In the genomic region with DNA sequence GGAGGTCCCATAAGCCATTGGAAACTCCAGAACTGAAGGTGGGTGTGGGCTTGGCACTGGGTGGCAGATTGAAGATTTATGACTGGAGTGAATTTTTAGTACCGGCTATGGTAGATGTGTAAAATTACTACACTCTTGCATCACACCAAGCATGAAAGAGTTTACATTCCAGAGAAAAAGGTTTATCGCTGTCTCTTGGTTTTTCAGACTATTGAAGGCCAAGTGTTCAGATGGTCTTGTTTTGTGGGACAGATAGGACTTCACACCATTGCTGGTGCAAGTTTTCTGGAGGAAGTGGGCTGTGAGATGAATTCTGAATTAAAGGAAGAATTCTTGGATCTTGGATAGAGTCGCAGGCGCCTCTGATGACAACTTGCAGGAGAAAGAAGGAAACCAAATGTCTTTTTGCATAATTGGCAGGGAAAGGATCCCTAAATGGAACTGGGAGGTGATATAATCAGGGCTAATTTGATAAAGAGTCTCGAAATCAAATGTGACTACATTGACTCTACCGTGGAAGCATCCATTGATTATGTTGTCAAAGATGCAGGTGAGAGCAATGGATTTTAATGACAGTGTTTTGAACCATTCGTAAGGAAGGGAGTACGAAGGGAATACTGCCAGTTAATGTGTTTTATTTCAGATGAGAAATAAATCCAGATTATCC, we compare ENCODE assay signal across 1 cellular context.
A peak's percentile ranks its signal among the peaks of the same experiment; 100 is the strongest.
TF ChIP-seq lines count a peak whose summit lies in the region.

No MANE protein-coding gene starts in this region.

TF ChIP-seq in K562, 482 proteins besides CTCF, POLR2A, EP300 and RAD21 (continued from another document and continues in another):
- TF ChIP-seq GATA2 (CRISPR knock-in tag; IDR thresholded peaks at IDR 0.05): no peak
- TF ChIP-seq ETV1 (tag; conservative IDR thresholded peaks at IDR 0.05; ENCODE audit: low read depth): peak; percentile 8; the same call in 1 of the 2 replicates
- TF ChIP-seq TCF3 (CRISPR knock-in tag; IDR thresholded peaks at IDR 0.05): no peak
- TF ChIP-seq, protein P1, sequence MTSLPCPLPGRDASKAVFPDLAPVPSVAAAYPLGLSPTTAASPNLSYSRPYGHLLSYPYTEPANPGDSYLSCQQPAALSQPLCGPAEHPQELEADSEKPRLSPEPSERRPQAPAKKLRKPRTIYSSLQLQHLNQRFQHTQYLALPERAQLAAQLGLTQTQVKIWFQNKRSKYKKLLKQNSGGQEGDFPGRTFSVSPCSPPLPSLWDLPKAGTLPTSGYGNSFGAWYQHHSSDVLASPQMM (CRISPR knock-in tag; IDR thresholded peaks at IDR 0.05): no peak
- no peak for TF ChIP-seq ZNF24 (IDR thresholded peaks at IDR 0.05)
- TF ChIP-seq STAT5A (IDR thresholded peaks at IDR 0.05; ENCODE audit: borderline replicate concordance, low read length): no peak
- TF ChIP-seq PHB (CRISPR knock-in tag; IDR thresholded peaks at IDR 0.05): no peak
- no peak for TF ChIP-seq MAZ (CRISPR knock-in tag; conservative IDR thresholded peaks at IDR 0.05 in 1 of 2, IDR thresholded peaks at IDR 0.05 in 1 of 2)
- no peak for TF ChIP-seq ZNF282 (CRISPR knock-in tag; IDR thresholded peaks at IDR 0.05)
- TF ChIP-seq ZNF212 (CRISPR knock-in tag; IDR thresholded peaks at IDR 0.05): no peak
- TF ChIP-seq RCOR1 (IDR thresholded peaks at IDR 0.05; ENCODE audit: borderline replicate concordance in 1 of 2, low read depth in 2 of 2, low read length in 2 of 2): peak in 1 of 2 experiments; percentile 39; a peak in 1 of 4 replicates
- TF ChIP-seq GTF2E2 (tag; IDR thresholded peaks at IDR 0.05): no peak
- no peak for TF ChIP-seq ZNF217 (CRISPR knock-in tag; IDR thresholded peaks at IDR 0.05)
- TF ChIP-seq TAF9B (IDR thresholded peaks at IDR 0.05; ENCODE audit: partially characterized antibody): no peak
- TF ChIP-seq RFX1 (IDR thresholded peaks at IDR 0.05): no peak
- TF ChIP-seq ZNF77 (CRISPR knock-in tag; IDR thresholded peaks at IDR 0.05): no peak
- TF ChIP-seq ZNF311 (CRISPR knock-in tag; IDR thresholded peaks at IDR 0.05): no peak
- TF ChIP-seq, protein P2, sequence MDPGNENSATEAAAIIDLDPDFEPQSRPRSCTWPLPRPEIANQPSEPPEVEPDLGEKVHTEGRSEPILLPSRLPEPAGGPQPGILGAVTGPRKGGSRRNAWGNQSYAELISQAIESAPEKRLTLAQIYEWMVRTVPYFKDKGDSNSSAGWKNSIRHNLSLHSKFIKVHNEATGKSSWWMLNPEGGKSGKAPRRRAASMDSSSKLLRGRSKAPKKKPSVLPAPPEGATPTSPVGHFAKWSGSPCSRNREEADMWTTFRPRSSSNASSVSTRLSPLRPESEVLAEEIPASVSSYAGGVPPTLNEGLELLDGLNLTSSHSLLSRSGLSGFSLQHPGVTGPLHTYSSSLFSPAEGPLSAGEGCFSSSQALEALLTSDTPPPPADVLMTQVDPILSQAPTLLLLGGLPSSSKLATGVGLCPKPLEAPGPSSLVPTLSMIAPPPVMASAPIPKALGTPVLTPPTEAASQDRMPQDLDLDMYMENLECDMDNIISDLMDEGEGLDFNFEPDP (CRISPR knock-in tag; IDR thresholded peaks at IDR 0.05): no peak
- TF ChIP-seq, protein P3, sequence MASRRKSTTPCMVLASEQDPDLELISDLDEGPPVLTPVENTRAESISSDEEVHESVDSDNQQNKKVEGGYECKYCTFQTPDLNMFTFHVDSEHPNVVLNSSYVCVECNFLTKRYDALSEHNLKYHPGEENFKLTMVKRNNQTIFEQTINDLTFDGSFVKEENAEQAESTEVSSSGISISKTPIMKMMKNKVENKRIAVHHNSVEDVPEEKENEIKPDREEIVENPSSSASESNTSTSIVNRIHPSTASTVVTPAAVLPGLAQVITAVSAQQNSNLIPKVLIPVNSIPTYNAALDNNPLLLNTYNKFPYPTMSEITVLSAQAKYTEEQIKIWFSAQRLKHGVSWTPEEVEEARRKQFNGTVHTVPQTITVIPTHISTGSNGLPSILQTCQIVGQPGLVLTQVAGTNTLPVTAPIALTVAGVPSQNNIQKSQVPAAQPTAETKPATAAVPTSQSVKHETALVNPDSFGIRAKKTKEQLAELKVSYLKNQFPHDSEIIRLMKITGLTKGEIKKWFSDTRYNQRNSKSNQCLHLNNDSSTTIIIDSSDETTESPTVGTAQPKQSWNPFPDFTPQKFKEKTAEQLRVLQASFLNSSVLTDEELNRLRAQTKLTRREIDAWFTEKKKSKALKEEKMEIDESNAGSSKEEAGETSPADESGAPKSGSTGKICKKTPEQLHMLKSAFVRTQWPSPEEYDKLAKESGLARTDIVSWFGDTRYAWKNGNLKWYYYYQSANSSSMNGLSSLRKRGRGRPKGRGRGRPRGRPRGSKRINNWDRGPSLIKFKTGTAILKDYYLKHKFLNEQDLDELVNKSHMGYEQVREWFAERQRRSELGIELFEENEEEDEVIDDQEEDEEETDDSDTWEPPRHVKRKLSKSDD (conservative IDR thresholded peaks at IDR 0.05; ENCODE audit: low read length): no peak
- TF ChIP-seq ATF7 (IDR thresholded peaks at IDR 0.05): peak; percentile 84
- TF ChIP-seq NFE2 (IDR thresholded peaks at IDR 0.05; ENCODE audit: low read depth): no peak
- no peak for TF ChIP-seq HDAC6 (IDR thresholded peaks at IDR 0.05; ENCODE audit: low read depth, low read length)
- TF ChIP-seq, protein P4, sequence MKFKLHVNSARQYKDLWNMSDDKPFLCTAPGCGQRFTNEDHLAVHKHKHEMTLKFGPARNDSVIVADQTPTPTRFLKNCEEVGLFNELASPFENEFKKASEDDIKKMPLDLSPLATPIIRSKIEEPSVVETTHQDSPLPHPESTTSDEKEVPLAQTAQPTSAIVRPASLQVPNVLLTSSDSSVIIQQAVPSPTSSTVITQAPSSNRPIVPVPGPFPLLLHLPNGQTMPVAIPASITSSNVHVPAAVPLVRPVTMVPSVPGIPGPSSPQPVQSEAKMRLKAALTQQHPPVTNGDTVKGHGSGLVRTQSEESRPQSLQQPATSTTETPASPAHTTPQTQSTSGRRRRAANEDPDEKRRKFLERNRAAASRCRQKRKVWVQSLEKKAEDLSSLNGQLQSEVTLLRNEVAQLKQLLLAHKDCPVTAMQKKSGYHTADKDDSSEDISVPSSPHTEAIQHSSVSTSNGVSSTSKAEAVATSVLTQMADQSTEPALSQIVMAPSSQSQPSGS (CRISPR knock-in tag; IDR thresholded peaks at IDR 0.05): no peak
- TF ChIP-seq TBL1XR1 (IDR thresholded peaks at IDR 0.05; ENCODE audit: low read length in 2 of 2): no peak; a peak in 1 of 4 replicates
- TF ChIP-seq, protein P5, sequence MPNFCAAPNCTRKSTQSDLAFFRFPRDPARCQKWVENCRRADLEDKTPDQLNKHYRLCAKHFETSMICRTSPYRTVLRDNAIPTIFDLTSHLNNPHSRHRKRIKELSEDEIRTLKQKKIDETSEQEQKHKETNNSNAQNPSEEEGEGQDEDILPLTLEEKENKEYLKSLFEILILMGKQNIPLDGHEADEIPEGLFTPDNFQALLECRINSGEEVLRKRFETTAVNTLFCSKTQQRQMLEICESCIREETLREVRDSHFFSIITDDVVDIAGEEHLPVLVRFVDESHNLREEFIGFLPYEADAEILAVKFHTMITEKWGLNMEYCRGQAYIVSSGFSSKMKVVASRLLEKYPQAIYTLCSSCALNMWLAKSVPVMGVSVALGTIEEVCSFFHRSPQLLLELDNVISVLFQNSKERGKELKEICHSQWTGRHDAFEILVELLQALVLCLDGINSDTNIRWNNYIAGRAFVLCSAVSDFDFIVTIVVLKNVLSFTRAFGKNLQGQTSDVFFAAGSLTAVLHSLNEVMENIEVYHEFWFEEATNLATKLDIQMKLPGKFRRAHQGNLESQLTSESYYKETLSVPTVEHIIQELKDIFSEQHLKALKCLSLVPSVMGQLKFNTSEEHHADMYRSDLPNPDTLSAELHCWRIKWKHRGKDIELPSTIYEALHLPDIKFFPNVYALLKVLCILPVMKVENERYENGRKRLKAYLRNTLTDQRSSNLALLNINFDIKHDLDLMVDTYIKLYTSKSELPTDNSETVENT (CRISPR knock-in tag; IDR thresholded peaks at IDR 0.05): no peak
- TF ChIP-seq, protein P6, sequence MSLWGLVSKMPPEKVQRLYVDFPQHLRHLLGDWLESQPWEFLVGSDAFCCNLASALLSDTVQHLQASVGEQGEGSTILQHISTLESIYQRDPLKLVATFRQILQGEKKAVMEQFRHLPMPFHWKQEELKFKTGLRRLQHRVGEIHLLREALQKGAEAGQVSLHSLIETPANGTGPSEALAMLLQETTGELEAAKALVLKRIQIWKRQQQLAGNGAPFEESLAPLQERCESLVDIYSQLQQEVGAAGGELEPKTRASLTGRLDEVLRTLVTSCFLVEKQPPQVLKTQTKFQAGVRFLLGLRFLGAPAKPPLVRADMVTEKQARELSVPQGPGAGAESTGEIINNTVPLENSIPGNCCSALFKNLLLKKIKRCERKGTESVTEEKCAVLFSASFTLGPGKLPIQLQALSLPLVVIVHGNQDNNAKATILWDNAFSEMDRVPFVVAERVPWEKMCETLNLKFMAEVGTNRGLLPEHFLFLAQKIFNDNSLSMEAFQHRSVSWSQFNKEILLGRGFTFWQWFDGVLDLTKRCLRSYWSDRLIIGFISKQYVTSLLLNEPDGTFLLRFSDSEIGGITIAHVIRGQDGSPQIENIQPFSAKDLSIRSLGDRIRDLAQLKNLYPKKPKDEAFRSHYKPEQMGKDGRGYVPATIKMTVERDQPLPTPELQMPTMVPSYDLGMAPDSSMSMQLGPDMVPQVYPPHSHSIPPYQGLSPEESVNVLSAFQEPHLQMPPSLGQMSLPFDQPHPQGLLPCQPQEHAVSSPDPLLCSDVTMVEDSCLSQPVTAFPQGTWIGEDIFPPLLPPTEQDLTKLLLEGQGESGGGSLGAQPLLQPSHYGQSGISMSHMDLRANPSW (CRISPR knock-in tag; IDR thresholded peaks at IDR 0.05): no peak
- TF ChIP-seq ZNF764 (CRISPR knock-in tag; IDR thresholded peaks at IDR 0.05; ENCODE audit: low read depth): no peak
- no peak for TF ChIP-seq HDAC2 (IDR thresholded peaks at IDR 0.05)
- 0 out of 2 replicates have a peak, but pooled peaks have one; percentile 37 for TF ChIP-seq LCOR (CRISPR knock-in tag; IDR thresholded peaks at IDR 0.05)
- no peak for TF ChIP-seq SRSF9 (IDR thresholded peaks at IDR 0.05; ENCODE audit: borderline replicate concordance, low read depth, low read length)
- no peak for TF ChIP-seq POU5F1 (IDR thresholded peaks at IDR 0.05; ENCODE audit: borderline replicate concordance, low read depth, low read length, partially characterized antibody)
- TF ChIP-seq, protein P7, sequence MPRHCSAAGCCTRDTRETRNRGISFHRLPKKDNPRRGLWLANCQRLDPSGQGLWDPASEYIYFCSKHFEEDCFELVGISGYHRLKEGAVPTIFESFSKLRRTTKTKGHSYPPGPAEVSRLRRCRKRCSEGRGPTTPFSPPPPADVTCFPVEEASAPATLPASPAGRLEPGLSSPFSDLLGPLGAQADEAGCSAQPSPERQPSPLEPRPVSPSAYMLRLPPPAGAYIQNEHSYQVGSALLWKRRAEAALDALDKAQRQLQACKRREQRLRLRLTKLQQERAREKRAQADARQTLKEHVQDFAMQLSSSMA (CRISPR knock-in tag; IDR thresholded peaks at IDR 0.05): no peak
- TF ChIP-seq HNRNPK (IDR thresholded peaks at IDR 0.05; ENCODE audit: low read depth, low read length, poor library complexity, severe bottlenecking): no peak
- TF ChIP-seq CAMTA2 (CRISPR knock-in tag; conservative IDR thresholded peaks at IDR 0.05): no peak
- no peak for TF ChIP-seq ZZZ3 (IDR thresholded peaks at IDR 0.05)
- no peak for TF ChIP-seq ZNF263 (CRISPR knock-in tag; IDR thresholded peaks at IDR 0.05; ENCODE audit: borderline replicate concordance)
- no peak for TF ChIP-seq RHOXF2B (CRISPR knock-in tag; conservative IDR thresholded peaks at IDR 0.05)
- TF ChIP-seq ZNF436 (CRISPR knock-in tag; IDR thresholded peaks at IDR 0.05): no peak
- no peak for TF ChIP-seq NFXL1 (CRISPR knock-in tag; IDR thresholded peaks at IDR 0.05)
- no peak for TF ChIP-seq NCOA6 (IDR thresholded peaks at IDR 0.05)
- TF ChIP-seq, protein P8, sequence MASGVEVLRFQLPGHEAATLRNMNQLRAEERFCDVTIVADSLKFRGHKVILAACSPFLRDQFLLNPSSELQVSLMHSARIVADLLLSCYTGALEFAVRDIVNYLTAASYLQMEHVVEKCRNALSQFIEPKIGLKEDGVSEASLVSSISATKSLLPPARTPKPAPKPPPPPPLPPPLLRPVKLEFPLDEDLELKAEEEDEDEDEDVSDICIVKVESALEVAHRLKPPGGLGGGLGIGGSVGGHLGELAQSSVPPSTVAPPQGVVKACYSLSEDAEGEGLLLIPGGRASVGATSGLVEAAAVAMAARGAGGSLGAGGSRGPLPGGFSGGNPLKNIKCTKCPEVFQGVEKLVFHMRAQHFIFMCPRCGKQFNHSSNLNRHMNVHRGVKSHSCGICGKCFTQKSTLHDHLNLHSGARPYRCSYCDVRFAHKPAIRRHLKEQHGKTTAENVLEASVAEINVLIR (CRISPR knock-in tag; IDR thresholded peaks at IDR 0.05): no peak
- TF ChIP-seq MEIS2 (IDR thresholded peaks at IDR 0.05; ENCODE audit: partially characterized antibody): peak; percentile 99
- peak; percentile 41; the same call in 1 of the 2 replicates for TF ChIP-seq SMARCA4 (IDR thresholded peaks at IDR 0.05)
- 0 out of 2 replicates have a peak, but pooled peaks have one; percentile 21 for TF ChIP-seq DPF2 (IDR thresholded peaks at IDR 0.05)
- TF ChIP-seq POLR2AphosphoS5 (IDR thresholded peaks at IDR 0.05; ENCODE audit: control insufficient read depth, insufficient read depth, low read depth, low read length): no peak
- TF ChIP-seq, protein P9, sequence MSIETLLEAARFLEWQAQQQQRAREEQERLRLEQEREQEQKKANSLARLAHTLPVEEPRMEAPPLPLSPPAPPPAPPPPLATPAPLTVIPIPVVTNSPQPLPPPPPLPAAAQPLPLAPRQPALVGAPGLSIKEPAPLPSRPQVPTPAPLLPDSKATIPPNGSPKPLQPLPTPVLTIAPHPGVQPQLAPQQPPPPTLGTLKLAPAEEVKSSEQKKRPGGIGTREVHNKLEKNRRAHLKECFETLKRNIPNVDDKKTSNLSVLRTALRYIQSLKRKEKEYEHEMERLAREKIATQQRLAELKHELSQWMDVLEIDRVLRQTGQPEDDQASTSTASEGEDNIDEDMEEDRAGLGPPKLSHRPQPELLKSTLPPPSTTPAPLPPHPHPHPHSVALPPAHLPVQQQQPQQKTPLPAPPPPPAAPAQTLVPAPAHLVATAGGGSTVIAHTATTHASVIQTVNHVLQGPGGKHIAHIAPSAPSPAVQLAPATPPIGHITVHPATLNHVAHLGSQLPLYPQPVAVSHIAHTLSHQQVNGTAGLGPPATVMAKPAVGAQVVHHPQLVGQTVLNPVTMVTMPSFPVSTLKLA (conservative IDR thresholded peaks at IDR 0.05): no peak
- TF ChIP-seq ZNF324 (CRISPR knock-in tag; IDR thresholded peaks at IDR 0.05): no peak
- TF ChIP-seq JUND (IDR thresholded peaks at IDR 0.05; ENCODE audit: borderline replicate concordance, low read depth, low read length): peak; percentile 55; the same call in 1 of the 2 replicates
- no peak; the same call in 2 of the 3 replicates for TF ChIP-seq JUND (tag; IDR thresholded peaks at IDR 0.05; ENCODE audit: borderline replicate concordance, low read depth, low read length)
- no peak for TF ChIP-seq ZNF133 (CRISPR knock-in tag; IDR thresholded peaks at IDR 0.05)
- no peak for TF ChIP-seq FOXP1 (CRISPR knock-in tag; IDR thresholded peaks at IDR 0.05)
- no peak for TF ChIP-seq RBFOX2 (IDR thresholded peaks at IDR 0.05; ENCODE audit: low read depth, low read length)
- TF ChIP-seq, protein P10, sequence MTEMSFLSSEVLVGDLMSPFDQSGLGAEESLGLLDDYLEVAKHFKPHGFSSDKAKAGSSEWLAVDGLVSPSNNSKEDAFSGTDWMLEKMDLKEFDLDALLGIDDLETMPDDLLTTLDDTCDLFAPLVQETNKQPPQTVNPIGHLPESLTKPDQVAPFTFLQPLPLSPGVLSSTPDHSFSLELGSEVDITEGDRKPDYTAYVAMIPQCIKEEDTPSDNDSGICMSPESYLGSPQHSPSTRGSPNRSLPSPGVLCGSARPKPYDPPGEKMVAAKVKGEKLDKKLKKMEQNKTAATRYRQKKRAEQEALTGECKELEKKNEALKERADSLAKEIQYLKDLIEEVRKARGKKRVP (CRISPR knock-in tag; IDR thresholded peaks at IDR 0.05): peak; percentile 97
- no peak for TF ChIP-seq CHD1 (IDR thresholded peaks at IDR 0.05; ENCODE audit: low read length)
- TF ChIP-seq ZNF76 (CRISPR knock-in tag; IDR thresholded peaks at IDR 0.05; ENCODE audit: borderline replicate concordance): no peak
